ENCODE assay signal across 23 cellular contexts in genomic region chr6:56845027-56845426, GRCh38.
DNase-seq lines count a peak whose midpoint lies in the region; ATAC-seq, FAIRE-seq and TF ChIP-seq lines count a peak whose summit lies in the region.
"Had no signal": no experiment of that assay in that cellular context is flagged by ENCODE, and none has a peak within 500 bp of the region (broad histone marks: within the 10 kb centered on the region; RNA-seq: fewer than 3 reads in every experiment).

No MANE protein-coding gene starts in this region.

- H3K9me3 Mint-ChIP-seq in endodermal cell = no peaks in the 10 kb centered on the region
- H3K9me3 Mint-ChIP-seq: activated T-helper 17 cell treated with anti-CD3 and anti-CD28 coated beads, Interleukin-2, amount 50 U/mL, for 72 hours had no signal

- H3K4me1 ChIP-seq in Panc1 (ENCODE audit: control insufficient read depth, insufficient read depth, low read length) = peaks cover 41% of the 10 kb centered on the region
- peaks cover 24 to 29% of the 10 kb centered on the region in 2 donors for H3K4me1 ChIP-seq in gastrocnemius medialis
- peaks cover 0 to 7% of the 10 kb centered on the region in 2 donors for H3K4me1 ChIP-seq in ascending aorta
- peaks cover 7% of the 10 kb centered on the region for H3K4me1 ChIP-seq in endodermal cell (ENCODE audit: control insufficient read depth, insufficient read depth, low read length)
- H3K4me1 ChIP-seq in Peyer's patch = peaks cover 0 to 8% (median 2%) of the 10 kb centered on the region in 4 donors
- peaks cover 5% of the 10 kb centered on the region for H3K4me1 ChIP-seq in ovary (ENCODE audit: insufficient read depth)
- H3K4me1 ChIP-seq: prostate gland had no signal

- ATAC-seq in Panc1 = no peak
- peak; percentile 67 for ATAC-seq in left colon
- ATAC-seq in gastrocnemius medialis = no peak
- ATAC-seq: activated T-helper 17 cell treated with anti-CD3 and anti-CD28 coated beads, Interleukin-2, amount 50 U/mL, for 72 hours; foreskin keratinocyte; left ventricle myocardium superior had no signal

- H3K36me3 ChIP-seq in Panc1 (ENCODE audit: control insufficient read depth, insufficient read depth, low read length) (no peaks in the 10 kb centered on the region), gastrocnemius medialis (no peaks in the 10 kb centered on the region), ascending aorta (no peaks in the 10 kb centered on the region), endodermal cell (ENCODE audit: control insufficient read depth, insufficient read depth, low read length) (no peaks in the 10 kb centered on the region), Peyer's patch (no peaks in the 10 kb centered on the region), ovary (no peaks in the 10 kb centered on the region)
- H3K36me3 ChIP-seq: BLaER1 treated with 17β-estradiol and CSF1 and Interleukin-3, amounts not matched to agents 10 nM and 100 nM; prostate gland; uterus had no signal

- H3K27me3 Mint-ChIP-seq in endodermal cell (ENCODE audit: insufficient read depth) = no peaks in the 10 kb centered on the region

- CTCF ChIA-PET in Panc1 (lab: Charles Lee) = no interaction called here

- TF ChIP-seq EP300 in ovary (IDR thresholded peaks at IDR 0.05) = no peak

- TF ChIP-seq CTCF in Panc1 (IDR thresholded peaks at IDR 0.05) = no peak
- no peak for TF ChIP-seq CTCF in gastrocnemius medialis (IDR thresholded peaks at IDR 0.05 in 4 of 5, conservative IDR thresholded peaks at IDR 0.05 in 1 of 5)
- no peak for TF ChIP-seq CTCF in ascending aorta (IDR thresholded peaks at IDR 0.05)
- TF ChIP-seq CTCF in endodermal cell (conservative IDR thresholded peaks at IDR 0.05) = no peak
- no peak for TF ChIP-seq CTCF in Peyer's patch (IDR thresholded peaks at IDR 0.05)
- no peak for TF ChIP-seq CTCF in ovary (IDR thresholded peaks at IDR 0.05)

- 93% methylated on average over 3 of the region's 3 CpGs; no CpG with 5 or more reads in 1 of the 2 experiments for WGBS in endodermal cell (ENCODE audit: insufficient coverage in 1 of 2, insufficient read length in 1 of 2), 2 experiments
- WGBS in ovary, 3 donors = 85 to 89% (median 88%) methylated on average over 3 of the region's 3 CpGs

- no TSS peak for BruUV-seq in Panc1 (replicated peaks; lab: Mats Ljungman, UMichigan)

- no peak overlapping the region for H3K27ac Mint-ChIP-seq in endodermal cell
- H3K27ac Mint-ChIP-seq: activated naive CD8-positive, alpha-beta T cell; activated T-helper 17 cell treated with anti-CD3 and anti-CD28 coated beads, Interleukin-2, amount 50 U/mL, for 72 hours had no signal

- DNase-seq in GM12892 (ENCODE audit: insufficient read length) (no peak), Panc1 (ENCODE audit: low read depth, low spot score) (no peak), left colon (no peak), gastrocnemius medialis (no peak), ascending aorta (ENCODE audit: low spot score in 2 of 2) (no peak), endodermal cell (no peak), Peyer's patch (no peak), ovary (no peak)
- DNase-seq: activated CD4-positive, alpha-beta T cell treated with anti-CD3 and anti-CD28 coated beads, Interleukin-2, amount 50 U/mL, for 4 hours; activated CD8-positive, alpha-beta memory T cell treated with anti-CD3 and anti-CD28 coated beads, Interleukin-2, amount 50 U/mL, for 48 hours; COR-L47; DMS79; effector CD8-positive, alpha-beta T cell; foreskin keratinocyte; Karpas-422; left ventricle myocardium superior; NCI-H1694 treated with DMSO at 0.1 percent for 48 hours; NCI-H2171 treated with DMSO at 0.1 percent for 48 hours; uterus had no signal

- peak; percentile 54 for FAIRE-seq in GM12892 (lab: Jason Lieb, UNC)

- H3K4me3 Mint-ChIP-seq in endodermal cell = no peak overlapping the region

- H3K36me3 Mint-ChIP-seq in endodermal cell (ENCODE audit: low read depth) = no peaks in the 10 kb centered on the region
- H3K36me3 Mint-ChIP-seq: activated naive CD8-positive, alpha-beta T cell had no signal

- no peaks in the 10 kb centered on the region for H3K9me3 ChIP-seq in Panc1 (ENCODE audit: control insufficient read depth, insufficient read depth, low read depth, low read length)
- H3K9me3 ChIP-seq in gastrocnemius medialis = no peaks in the 10 kb centered on the region
- no peaks in the 10 kb centered on the region for H3K9me3 ChIP-seq in ascending aorta
- no peaks in the 10 kb centered on the region for H3K9me3 ChIP-seq in endodermal cell (ENCODE audit: control insufficient read depth, low read length)
- H3K9me3 ChIP-seq in Peyer's patch = no peaks in the 10 kb centered on the region
- H3K9me3 ChIP-seq in ovary = no peaks in the 10 kb centered on the region
- H3K9me3 ChIP-seq: BLaER1 treated with 17β-estradiol and CSF1 and Interleukin-3, amounts not matched to agents 10 nM and 100 nM; prostate gland; uterus had no signal

- TF ChIP-seq POLR2A in GM12892 (IDR thresholded peaks at IDR 0.05; ENCODE audit: low read depth, low read length) (no peak), gastrocnemius medialis (IDR thresholded peaks at IDR 0.05) (no peak), Peyer's patch (IDR thresholded peaks at IDR 0.05) (no peak), ovary (IDR thresholded peaks at IDR 0.05) (no peak)

- in situ Hi-C loops in Panc1 (cut with HindIII; ENCODE audit: low pct_unique_long_range_greater_than_20kb, low sequenced_read_pairs) (no loop called here), gastrocnemius medialis (cut with MboI; ENCODE audit: low sequenced_read_pairs in 4 of 4) (loop anchor here (5.0 to 10.0 kb wide), 8 partner anchors 78 to 208 kb away; partner anchors contain the start of gene DST (in 2 of the 4))

- no peaks in the 10 kb centered on the region for H3K27me3 ChIP-seq in Panc1 (ENCODE audit: control insufficient read depth, insufficient read depth, low read length)
- H3K27me3 ChIP-seq in gastrocnemius medialis = no peaks in the 10 kb centered on the region
- H3K27me3 ChIP-seq in ascending aorta = no peaks in the 10 kb centered on the region
- H3K27me3 ChIP-seq in endodermal cell (ENCODE audit: control insufficient read depth, insufficient read depth, low read length, poor library complexity, severe bottlenecking) = no peaks in the 10 kb centered on the region
- H3K27me3 ChIP-seq in Peyer's patch = no peaks in the 10 kb centered on the region
- H3K27me3 ChIP-seq in ovary = no peaks in the 10 kb centered on the region
- H3K27me3 ChIP-seq: BLaER1 treated with 17β-estradiol and CSF1 and Interleukin-3, amounts not matched to agents 10 nM and 100 nM; foreskin keratinocyte; uterus had no signal

- H3K4me3 ChIP-seq in Panc1 (ENCODE audit: low read depth in 2 of 2, low read length in 2 of 2) (no peak overlapping the region), gastrocnemius medialis (no peak overlapping the region), ascending aorta (no peak overlapping the region), endodermal cell (ENCODE audit: low read length) (no peak overlapping the region), Peyer's patch (no peak overlapping the region), ovary (no peak overlapping the region)
- H3K4me3 ChIP-seq: prostate gland, uterus had no signal

- peaks cover 32% of the 10 kb centered on the region for H3K4me1 Mint-ChIP-seq in endodermal cell

- H3K9ac ChIP-seq in endodermal cell (ENCODE audit: extremely low read depth, low read length, poor library complexity, severe bottlenecking) = no peak overlapping the region
- H3K9ac ChIP-seq: BLaER1 treated with 17β-estradiol and CSF1 and Interleukin-3, amounts not matched to agents 10 nM and 100 nM had no signal

- H3K27ac ChIP-seq in Panc1 (ENCODE audit: low read length) (peak overlapping the region; percentile 82), gastrocnemius medialis (peak overlapping the region; percentile 85 to 98 (median 98)), ascending aorta (peak overlapping the region in 1 of 2 donors; percentile 17), endodermal cell (ENCODE audit: low read depth, low read length) (no peak overlapping the region), Peyer's patch (no peak overlapping the region), ovary (no peak overlapping the region)
- H3K27ac ChIP-seq: BLaER1 treated with 17β-estradiol and CSF1 and Interleukin-3, amounts not matched to agents 10 nM and 100 nM; foreskin keratinocyte; prostate gland had no signal

- POLR2A ChIA-PET in Panc1 (lab: Charles Lee) = interaction anchor here (1.5 kb wide), 1 partner anchor 41 kb away, joined by 4 read pairs; no protein-coding TSS in a partner anchor

- intact Hi-C loops in Panc1 (cut with micrococcal nuclease; ENCODE audit: unreplicated experiment) (no loop called here), left colon (cut with DNase I, micrococcal nuclease) (no loop called here), gastrocnemius medialis (cut with DNase I; ENCODE audit: low total_unique reads) (no loop called here), ascending aorta (cut with DNase I) (no loop called here), ovary (cut with DNase I) (loop anchor here in 2 of 4 donors (10.0 kb wide), 1 partner anchor 140 kb away; no protein-coding TSS in a partner anchor)

Comparison
In these comparisons a context has a peak if more than half of its experiments do, and no peak if none do; other contexts are left out.
1. H3K27ac ChIP-seq: peak in Panc1 (single experiment) and gastrocnemius medialis (4 of 4); none in endodermal cell (single experiment), Peyer's patch (0 of 4) and ovary (0 of 2).